13 cellular contexts compared by ENCODE assay signal in the genomic region with DNA sequence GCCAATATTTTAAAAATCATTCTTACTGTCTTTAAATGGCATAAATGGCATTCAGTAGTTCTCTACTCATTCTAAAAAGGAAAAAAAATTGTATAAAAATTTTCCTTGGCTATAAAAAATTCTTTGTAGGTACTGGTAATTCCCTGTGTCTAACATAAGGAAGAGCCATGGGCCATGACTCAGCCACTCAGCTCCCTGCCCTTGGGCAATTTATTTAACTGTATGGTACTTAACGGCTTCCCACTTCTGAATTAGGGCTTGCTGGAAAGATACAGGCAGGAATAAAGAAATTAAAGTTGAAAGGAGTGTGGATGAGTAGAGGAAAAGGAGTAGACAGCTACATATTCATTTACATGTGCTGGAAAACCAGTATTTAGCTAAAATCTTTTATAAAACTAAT. TPM values are rescaled to one million over a fixed set of nuclear protein-coding genes. Genes with fewer than 3 reads are reported as not detected.
DNase-seq lines count a peak whose midpoint lies in the region; ATAC-seq and TF ChIP-seq lines count a peak whose summit lies in the region.
"Had no signal": no experiment of that assay in that cellular context is flagged by ENCODE, and none has a peak within 500 bp of the region (broad histone marks: within the 10 kb centered on the region; RNA-seq: fewer than 3 reads in every experiment).

No MANE protein-coding gene starts in this region.

- H3K27me3 ChIP-seq in left lung = no peaks in the 10 kb centered on the region

- no peaks in the 10 kb centered on the region for H3K4me1 ChIP-seq in left lung

- ATAC-seq in left lung = peak; percentile 88
- ATAC-seq in HG02610 (IDR thresholded peaks at IDR 0.05; ENCODE audit: unreplicated experiment) = no peak
- ATAC-seq: activated CD8-positive, alpha-beta T cell treated with anti-CD3 and anti-CD28 coated beads, Interleukin-2, amount 10 ng/mL, durations not matched to agents 7 days and 5 days; left ventricle myocardium superior; naive thymus-derived CD8-positive, alpha-beta T cell had no signal

- H3K36me3 ChIP-seq in left lung = peaks cover 0 to 17% of the 10 kb centered on the region in 2 donors

- TF ChIP-seq CTCF in left lung (IDR thresholded peaks at IDR 0.05) = no peak

- DNase-seq in COLO829 (ENCODE audit: low spot score) (peak; percentile 50), HT1080 (ENCODE audit: low read depth) (peak; percentile 63), astrocyte of the hippocampus (ENCODE audit: low read depth, low spot score) (peak; percentile 9), left lung (peak in 1 of 2 donors; percentile 60), SK-N-DZ (ENCODE audit: low spot score) (no peak), NCI-H1105 (lab: John Stamatoyannopoulos, UW) (no peak)
- no peak for DNase-seq in activated T-cell treated with anti-CD3 and anti-CD28 coated beads, Interleukin-2, amount 50 U/mL, for 1 hour
- DNase-seq: activated CD8-positive, alpha-beta T cell treated with anti-CD3 and anti-CD28 coated beads, Interleukin-2, amount 10 ng/mL, durations not matched to agents 7 days and 5 days; hippocampal formation; left ventricle myocardium superior; naive thymus-derived CD8-positive, alpha-beta T cell; NCI-H1048 had no signal

- H3K27ac ChIP-seq in left lung = no peak overlapping the region

- no peak overlapping the region for H3K4me3 ChIP-seq in left lung

- H3K9me3 ChIP-seq in left lung = peaks cover 0 to 13% of the 10 kb centered on the region in 2 donors

- intact Hi-C loops in left lung (cut with DNase I) = no loop called here

RNA-seq across cellular contexts. Expression of a gene that starts 30.6 kb away (rescaled TPM):
- total RNA-seq in HT1080 (2014; rRNA removed; shearing (Covaris generic)) = 4.9 and 5.1 TPM in 2 replicates
- 5.8 and 8.7 TPM in 2 replicates for polyA plus RNA-seq in HT1080 (2015; cell fraction: cytosol; rRNA removed)
- 14.5 and 16.9 TPM in 2 replicates for polyA plus RNA-seq in HT1080 (2015; cell fraction: nucleus; rRNA removed)
- total RNA-seq in left lung = 10 to 100 TPM; 11.9 to 15.9 TPM
- 8.7 and 10.6 TPM in 2 replicates for polyA plus RNA-seq in SK-N-DZ (2014; cell fraction: cytosol; rRNA removed)
- 10.2 TPM in 2 replicates for polyA plus RNA-seq in SK-N-DZ (2014; cell fraction: nucleus; rRNA removed)

RNA-seq across cellular contexts. Expression of a gene that starts 30.8 kb away (rescaled TPM):
- total RNA-seq in HT1080 (2014; rRNA removed; shearing (Covaris generic)) = 10.9 and 12.5 TPM in 2 replicates
- 5.7 and 7.8 TPM in 2 replicates for polyA plus RNA-seq in HT1080 (2015; cell fraction: cytosol; rRNA removed)
- 34.4 and 35.2 TPM in 2 replicates for polyA plus RNA-seq in HT1080 (2015; cell fraction: nucleus; rRNA removed)
- total RNA-seq in left lung = 10 to 100 TPM; 18.3 to 21.5 TPM
- polyA plus RNA-seq in SK-N-DZ (2014; cell fraction: cytosol; rRNA removed) = 25.7 and 43.3 TPM in 2 replicates
- 77.4 and 87.3 TPM in 2 replicates for polyA plus RNA-seq in SK-N-DZ (2014; cell fraction: nucleus; rRNA removed)

Comparison
In these comparisons a context has a peak if more than half of its experiments do, and no peak if none do; other contexts are left out.
1. DNase-seq: peak in COLO829 (single experiment), HT1080 (single experiment) and astrocyte of the hippocampus (single experiment); none in activated T-cell treated with anti-CD3 and anti-CD28 coated beads, Interleukin-2, amount 50 U/mL, for 1 hour (single experiment), SK-N-DZ (single experiment) and NCI-H1105 (single experiment).